Comparison of ENCODE assay signal across 21 cellular contexts in genomic region chr11:64926689-64927088, GRCh38. TPM values are rescaled to one million over a fixed set of nuclear protein-coding genes. Genes with fewer than 3 reads are reported as not detected.
DNase-seq lines count a peak whose midpoint lies in the region; ATAC-seq, FAIRE-seq and TF ChIP-seq lines count a peak whose summit lies in the region.
"Had no signal": no experiment of that assay in that cellular context is flagged by ENCODE, and none has a peak within 500 bp of the region (broad histone marks: within the 10 kb centered on the region; RNA-seq: fewer than 3 reads in every experiment).

No MANE protein-coding gene starts in this region.

- no peaks in the 10 kb centered on the region for H3K9me3 ChIP-seq in kidney (ENCODE audit: control insufficient read depth in 1 of 2, low read length in 2 of 2)
- H3K9me3 ChIP-seq: gastroesophageal sphincter, left ventricle myocardium inferior, suprapubic skin had no signal

- peaks cover 18% of the 10 kb centered on the region for H3K4me1 Mint-ChIP-seq in activated B cell treated with CpG ODN at 0.5 μM for 24 hours
- H3K4me1 Mint-ChIP-seq in stimulated activated memory B cell treated with anti-CD40 and anti-IgM and Interleukin-4, amounts not matched to agents 10 μg/mL and 1 μg/mL and 100 μg/mL, for 72 hours: peaks cover 33% of the 10 kb centered on the region

- no peaks in the 10 kb centered on the region for H3K27me3 Mint-ChIP-seq in activated B cell treated with CpG ODN at 0.5 μM for 24 hours
- H3K27me3 Mint-ChIP-seq in stimulated activated memory B cell treated with anti-CD40 and anti-IgM and Interleukin-4, amounts not matched to agents 10 μg/mL and 1 μg/mL and 100 μg/mL, for 72 hours: no peaks in the 10 kb centered on the region

- H3K9ac ChIP-seq in kidney (ENCODE audit: low read length in 2 of 2): no peak overlapping the region

- intact Hi-C loops in activated B cell treated with CpG ODN at 0.5 μM for 24 hours (cut with micrococcal nuclease): no loop called here
- intact Hi-C loops in kidney (cut with DNase I): no loop called here

- H3K27ac Mint-ChIP-seq in activated B cell treated with CpG ODN at 0.5 μM for 24 hours: no peak overlapping the region
- H3K27ac Mint-ChIP-seq in stimulated activated memory B cell treated with anti-CD40 and anti-IgM and Interleukin-4, amounts not matched to agents 10 μg/mL and 1 μg/mL and 100 μg/mL, for 72 hours: peak overlapping the region; percentile 95
- H3K27ac Mint-ChIP-seq: T-helper 2 cell treated with Interferon-gamma antibody and Interleukin-4, amounts not matched to agents 5 μg/mL and 100 μg/mL, for 36 hours had no signal

- TF ChIP-seq CTCF in activated B cell treated with CpG ODN at 0.5 μM for 24 hours (IDR thresholded peaks at IDR 0.05) (no peak), kidney (IDR thresholded peaks at IDR 0.05; ENCODE audit: borderline replicate concordance, extremely low read depth, insufficient read depth) (no peak)

- H3K4me3 ChIP-seq in kidney (ENCODE audit: low read length in 2 of 2): no peak overlapping the region
- H3K4me3 ChIP-seq: cardiac muscle cell, suprapubic skin had no signal

- H3K4me3 Mint-ChIP-seq in activated B cell treated with CpG ODN at 0.5 μM for 24 hours: peak overlapping the region; percentile 41
- H3K4me3 Mint-ChIP-seq in stimulated activated memory B cell treated with anti-CD40 and anti-IgM and Interleukin-4, amounts not matched to agents 10 μg/mL and 1 μg/mL and 100 μg/mL, for 72 hours: no peak overlapping the region

- no peak for FAIRE-seq in kidney (lab: Jason Lieb, UNC)

- H3K36me3 ChIP-seq in kidney (ENCODE audit: control insufficient read depth in 1 of 2, insufficient read depth in 2 of 2, low read length in 2 of 2): peaks cover 10 to 27% of the 10 kb centered on the region in 2 donors

- POLR2A ChIA-PET in activated B cell treated with CpG ODN at 0.5 μM for 24 hours (lab: Charles Lee): no interaction called here

- H3K36me3 Mint-ChIP-seq in activated B cell treated with CpG ODN at 0.5 μM for 24 hours (ENCODE audit: low read depth): peaks cover 40% of the 10 kb centered on the region
- peaks cover 40% of the 10 kb centered on the region for H3K36me3 Mint-ChIP-seq in stimulated activated memory B cell treated with anti-CD40 and anti-IgM and Interleukin-4, amounts not matched to agents 10 μg/mL and 1 μg/mL and 100 μg/mL, for 72 hours

- DNase-seq in activated B cell treated with CpG ODN at 0.5 μM for 24 hours (no peak), kidney (peak; percentile 75), C1 segment of cervical spinal cord (lab: John Stamatoyannopoulos, UW) (no peak), NCI-H82 treated with DMSO at 0.1 percent for 48 hours (lab: John Stamatoyannopoulos, UW; ENCODE audit: unreplicated experiment) (no peak)
- DNase-seq: EL; left ventricle myocardium inferior; NCI-H1105; NCI-H2107; NCI-H526; OCI-M1; SHP77 treated with DMSO at 0.1 percent for 48 hours; stimulated activated CD4-positive, alpha-beta T cell treated with anti-CD3 and anti-CD28 coated beads, Interleukin-2, amount 100 ng/mL, for 48 hours had no signal

- no peaks in the 10 kb centered on the region for H3K9me3 Mint-ChIP-seq in activated B cell treated with CpG ODN at 0.5 μM for 24 hours
- no peaks in the 10 kb centered on the region for H3K9me3 Mint-ChIP-seq in stimulated activated memory B cell treated with anti-CD40 and anti-IgM and Interleukin-4, amounts not matched to agents 10 μg/mL and 1 μg/mL and 100 μg/mL, for 72 hours
- H3K9me3 Mint-ChIP-seq: T-helper 2 cell treated with Interferon-gamma antibody and Interleukin-4, amounts not matched to agents 5 μg/mL and 100 μg/mL, for 36 hours had no signal

- no peak for ATAC-seq in activated B cell treated with CpG ODN at 0.5 μM for 24 hours (ENCODE audit: low read depth)
- ATAC-seq in stimulated activated memory B cell treated with anti-CD40 and anti-IgM and Interleukin-4, amounts not matched to agents 10 μg/mL and 1 μg/mL and 100 μg/mL, for 72 hours: no peak
- ATAC-seq: esophagus mucosa, gastroesophageal sphincter had no signal

- CTCF ChIA-PET in activated B cell treated with CpG ODN at 0.5 μM for 24 hours (lab: Charles Lee): no interaction called here

- peaks cover 0 to 17% of the 10 kb centered on the region in 2 donors for H3K4me1 ChIP-seq in kidney (ENCODE audit: control insufficient read depth in 1 of 2, insufficient read depth in 1 of 2, low read depth in 1 of 2, low read length in 2 of 2)

- H3K27ac ChIP-seq in kidney (ENCODE audit: low read depth in 2 of 2, low read length in 2 of 2): no peak overlapping the region
- H3K27ac ChIP-seq: cardiac muscle cell, left ventricle myocardium inferior, suprapubic skin had no signal

RNA-seq across cellular contexts. Expression of gene PPP2R5B, which starts 2.2 kb away (rescaled TPM):
- total RNA-seq in activated B cell treated with CpG ODN at 0.5 μM for 24 hours (12.0 and 12.6 TPM in 2 replicates), kidney (21.2 TPM)
- polyA plus RNA-seq in kidney (ENCODE audit: insufficient read depth, low read depth, low replicate concordance): 16.8 TPM

RNA-seq across cellular contexts. Expression of gene GPHA2, which starts 9.0 kb away (rescaled TPM):
- 0.33 and 0.71 TPM in 2 replicates for total RNA-seq in activated B cell treated with CpG ODN at 0.5 μM for 24 hours
- total RNA-seq in kidney: not detected
- polyA plus RNA-seq in kidney (ENCODE audit: insufficient read depth, low read depth, low replicate concordance): 0.99 TPM
- total RNA-seq: cardiac muscle cell, esophagus mucosa, gastroesophageal sphincter, HT-29, left ventricle myocardium inferior, LHCN-M2, posterior vena cava, suprapubic skin had no signal

RNA-seq across cellular contexts. Expression of gene ATG2A, which starts 9.7 kb away (rescaled TPM):
- total RNA-seq in activated B cell treated with CpG ODN at 0.5 μM for 24 hours (31.2 and 35.0 TPM in 2 replicates), kidney (26.9 TPM)
- 16.8 TPM for polyA plus RNA-seq in kidney (ENCODE audit: insufficient read depth, low read depth, low replicate concordance)

RNA-seq across cellular contexts. Expression of gene MAJIN, which starts 45.2 kb away (rescaled TPM):
- total RNA-seq in activated B cell treated with CpG ODN at 0.5 μM for 24 hours: 0.20 and 1.5 TPM in 2 replicates
- not detected for total RNA-seq in kidney
- 0.80 TPM for polyA plus RNA-seq in kidney (ENCODE audit: insufficient read depth, low read depth, low replicate concordance)
- total RNA-seq: cardiac muscle cell, esophagus mucosa, gastroesophageal sphincter, HT-29, left ventricle myocardium inferior, LHCN-M2, posterior vena cava, suprapubic skin had no signal

RNA-seq across cellular contexts. Expression of gene EHD1, which starts 48.3 kb away (rescaled TPM):
- total RNA-seq in activated B cell treated with CpG ODN at 0.5 μM for 24 hours: 357 and 360 TPM in 2 replicates
- 76.1 TPM for total RNA-seq in kidney
- 48.9 TPM for polyA plus RNA-seq in kidney (ENCODE audit: insufficient read depth, low read depth, low replicate concordance)
